In genomic region chr6:24876496-24877465, GRCh38 we compare ENCODE assay signal across 14 cellular contexts. TPM values are rescaled to one million over a fixed set of nuclear protein-coding genes. Genes with fewer than 3 reads are reported as not detected.
A peak's percentile ranks its signal among the peaks of the same experiment; 100 is the strongest.
DNase-seq lines count a peak whose midpoint lies in the region; ATAC-seq and TF ChIP-seq lines count a peak whose summit lies in the region.
"Had no signal": no experiment of that assay in that cellular context is flagged by ENCODE, and none has a peak within 500 bp of the region (broad histone marks: within the 10 kb centered on the region; RNA-seq: fewer than 3 reads in every experiment).

No MANE protein-coding gene starts in this region.

- H3K36me3 Mint-ChIP-seq in activated CD4-positive, alpha-beta memory T cell treated with anti-CD3 and anti-CD28 coated beads for 36 hours = peaks cover 69% of the 10 kb centered on the region
- H3K36me3 Mint-ChIP-seq in activated CD4-positive, alpha-beta memory T cell treated with anti-CD3 and anti-CD28 coated beads, Interleukin-2, amount 10 ng/mL, durations not matched to agents 7 days and 5 days (ENCODE audit: low read depth) = peaks cover 92% of the 10 kb centered on the region
- H3K36me3 Mint-ChIP-seq in activated naive CD8-positive, alpha-beta T cell treated with anti-CD3 and anti-CD28 coated beads, Interleukin-2, amount 10 ng/mL, durations not matched to agents 7 days and 5 days = peaks cover 87% of the 10 kb centered on the region

- no peaks in the 10 kb centered on the region for H3K36me3 ChIP-seq in upper lobe of right lung
- H3K36me3 ChIP-seq: MG63 had no signal

- in situ Hi-C loops in GM13977 (cut with MboI; ENCODE audit: low pct_unique_long_range_greater_than_20kb, low sequenced_read_pairs, unreplicated experiment) = no loop called here

- POLR2A ChIA-PET in activated CD4-positive, alpha-beta memory T cell treated with anti-CD3 and anti-CD28 coated beads for 36 hours (lab: Charles Lee) = no interaction called here
- POLR2A ChIA-PET in activated CD4-positive, alpha-beta memory T cell treated with anti-CD3 and anti-CD28 coated beads, Interleukin-2, amount 10 ng/mL, durations not matched to agents 7 days and 5 days (lab: Charles Lee) = interaction anchor here (1.2 kb wide), 1 partner anchor 150 kb away, joined by 3 read pairs; no protein-coding TSS in a partner anchor
- POLR2A ChIA-PET in activated naive CD8-positive, alpha-beta T cell treated with anti-CD3 and anti-CD28 coated beads, Interleukin-2, amount 10 ng/mL, durations not matched to agents 7 days and 5 days (lab: Charles Lee) = no interaction called here

- H3K27ac ChIP-seq in upper lobe of right lung = no peak overlapping the region
- H3K27ac ChIP-seq: esophagus muscularis mucosa, skin epidermis had no signal

- H3K9me3 ChIP-seq in upper lobe of right lung = no peaks in the 10 kb centered on the region
- H3K9me3 ChIP-seq: MG63 had no signal

- H3K4me3 ChIP-seq in upper lobe of right lung = no peak overlapping the region
- H3K4me3 ChIP-seq: esophagus muscularis mucosa, MG63, skin epidermis had no signal

- H3K9me3 Mint-ChIP-seq in activated CD4-positive, alpha-beta memory T cell treated with anti-CD3 and anti-CD28 coated beads for 36 hours = peaks cover 22% of the 10 kb centered on the region
- H3K9me3 Mint-ChIP-seq in activated CD4-positive, alpha-beta memory T cell treated with anti-CD3 and anti-CD28 coated beads, Interleukin-2, amount 10 ng/mL, durations not matched to agents 7 days and 5 days = peaks cover 19% of the 10 kb centered on the region
- H3K9me3 Mint-ChIP-seq in activated naive CD8-positive, alpha-beta T cell treated with anti-CD3 and anti-CD28 coated beads, Interleukin-2, amount 10 ng/mL, durations not matched to agents 7 days and 5 days = peaks cover 15% of the 10 kb centered on the region

- H3K27me3 ChIP-seq in upper lobe of right lung = no peaks in the 10 kb centered on the region
- H3K27me3 ChIP-seq: esophagus muscularis mucosa, MG63 had no signal

- no peaks in the 10 kb centered on the region for H3K27me3 Mint-ChIP-seq in activated CD4-positive, alpha-beta memory T cell treated with anti-CD3 and anti-CD28 coated beads for 36 hours
- no peaks in the 10 kb centered on the region for H3K27me3 Mint-ChIP-seq in activated CD4-positive, alpha-beta memory T cell treated with anti-CD3 and anti-CD28 coated beads, Interleukin-2, amount 10 ng/mL, durations not matched to agents 7 days and 5 days
- H3K27me3 Mint-ChIP-seq in activated naive CD8-positive, alpha-beta T cell treated with anti-CD3 and anti-CD28 coated beads, Interleukin-2, amount 10 ng/mL, durations not matched to agents 7 days and 5 days = no peaks in the 10 kb centered on the region
- H3K27me3 Mint-ChIP-seq: activated CD8-positive, alpha-beta memory T cell treated with anti-CD3 and anti-CD28 coated beads, Interleukin-2, amount 10 ng/mL, durations not matched to agents 7 days and 5 days had no signal

- CTCF ChIA-PET in activated CD4-positive, alpha-beta memory T cell treated with anti-CD3 and anti-CD28 coated beads for 36 hours (lab: Charles Lee) = interaction anchor here (0.7 to 1.3 kb wide), 8 partner anchors 8 to 137 kb away, joined by 3 to 5 read pairs (median 4); no protein-coding TSS in a partner anchor
- CTCF ChIA-PET in activated CD4-positive, alpha-beta memory T cell treated with anti-CD3 and anti-CD28 coated beads, Interleukin-2, amount 10 ng/mL, durations not matched to agents 7 days and 5 days (lab: Charles Lee) = interaction anchor here (1.5 kb wide), 1 partner anchor 115 kb away, joined by 3 read pairs; no protein-coding TSS in a partner anchor

- no peak overlapping the region for H3K4me3 Mint-ChIP-seq in activated CD4-positive, alpha-beta memory T cell treated with anti-CD3 and anti-CD28 coated beads for 36 hours
- H3K4me3 Mint-ChIP-seq in activated CD4-positive, alpha-beta memory T cell treated with anti-CD3 and anti-CD28 coated beads, Interleukin-2, amount 10 ng/mL, durations not matched to agents 7 days and 5 days = no peak overlapping the region
- H3K4me3 Mint-ChIP-seq in activated naive CD8-positive, alpha-beta T cell treated with anti-CD3 and anti-CD28 coated beads, Interleukin-2, amount 10 ng/mL, durations not matched to agents 7 days and 5 days = no peak overlapping the region
- H3K4me3 Mint-ChIP-seq: activated CD8-positive, alpha-beta memory T cell treated with anti-CD3 and anti-CD28 coated beads, Interleukin-2, amount 10 ng/mL, durations not matched to agents 7 days and 5 days had no signal

- peaks cover 63% of the 10 kb centered on the region for H3K4me1 Mint-ChIP-seq in activated CD4-positive, alpha-beta memory T cell treated with anti-CD3 and anti-CD28 coated beads for 36 hours (ENCODE audit: low read depth)
- peaks cover 30% of the 10 kb centered on the region for H3K4me1 Mint-ChIP-seq in activated CD4-positive, alpha-beta memory T cell treated with anti-CD3 and anti-CD28 coated beads, Interleukin-2, amount 10 ng/mL, durations not matched to agents 7 days and 5 days
- H3K4me1 Mint-ChIP-seq in activated naive CD8-positive, alpha-beta T cell treated with anti-CD3 and anti-CD28 coated beads, Interleukin-2, amount 10 ng/mL, durations not matched to agents 7 days and 5 days = peaks cover 20% of the 10 kb centered on the region

- intact Hi-C loops in activated CD4-positive, alpha-beta memory T cell treated with anti-CD3 and anti-CD28 coated beads for 36 hours (cut with micrococcal nuclease) = no loop called here
- intact Hi-C loops in upper lobe of right lung (cut with DNase I) = no loop called here

- TF ChIP-seq CTCF in upper lobe of right lung (IDR thresholded peaks at IDR 0.05) = no peak
- TF ChIP-seq CTCF in GM13977 (IDR thresholded peaks at IDR 0.05; ENCODE audit: extremely low read depth, insufficient read depth, missing control alignments) = no peak

- no peaks in the 10 kb centered on the region for H3K4me1 ChIP-seq in upper lobe of right lung
- H3K4me1 ChIP-seq: esophagus muscularis mucosa had no signal

- ATAC-seq in activated naive CD8-positive, alpha-beta T cell treated with anti-CD3 and anti-CD28 coated beads, Interleukin-2, amount 10 ng/mL, durations not matched to agents 7 days and 5 days (ENCODE audit: low read depth) = no peak
- peak; percentile 71 for ATAC-seq in upper lobe of right lung
- ATAC-seq in GM18511 (IDR thresholded peaks at IDR 0.05; ENCODE audit: unreplicated experiment) = no peak
- ATAC-seq: activated CD8-positive, alpha-beta memory T cell treated with anti-CD3 and anti-CD28 coated beads, Interleukin-2, amount 10 ng/mL, durations not matched to agents 7 days and 5 days had no signal

- DNase-seq in activated CD4-positive, alpha-beta memory T cell treated with anti-CD3 and anti-CD28 coated beads for 36 hours = no peak
- DNase-seq in activated CD4-positive, alpha-beta memory T cell treated with anti-CD3 and anti-CD28 coated beads, Interleukin-2, amount 10 ng/mL, durations not matched to agents 7 days and 5 days = no peak
- DNase-seq in activated naive CD8-positive, alpha-beta T cell treated with anti-CD3 and anti-CD28 coated beads, Interleukin-2, amount 10 ng/mL, durations not matched to agents 7 days and 5 days = no peak
- DNase-seq in kidney tubule cell (ENCODE audit: low spot score) (peak; percentile 61), upper lobe of right lung (no peak), GM13977 (ENCODE audit: low spot score) (no peak), NOMO-1 treated with DMSO at 0.1 percent for 48 hours (lab: John Stamatoyannopoulos, UW; ENCODE audit: unreplicated experiment) (no peak)
- DNase-seq: activated CD8-positive, alpha-beta memory T cell treated with anti-CD3 and anti-CD28 coated beads, Interleukin-2, amount 10 ng/mL, durations not matched to agents 7 days and 5 days; MG63; occipital lobe; T-helper 9 cell had no signal

- peak overlapping the region; percentile 30 for H3K27ac Mint-ChIP-seq in activated CD4-positive, alpha-beta memory T cell treated with anti-CD3 and anti-CD28 coated beads for 36 hours
- H3K27ac Mint-ChIP-seq in activated CD4-positive, alpha-beta memory T cell treated with anti-CD3 and anti-CD28 coated beads, Interleukin-2, amount 10 ng/mL, durations not matched to agents 7 days and 5 days = no peak overlapping the region
- peak overlapping the region; percentile 4 for H3K27ac Mint-ChIP-seq in activated naive CD8-positive, alpha-beta T cell treated with anti-CD3 and anti-CD28 coated beads, Interleukin-2, amount 10 ng/mL, durations not matched to agents 7 days and 5 days
- H3K27ac Mint-ChIP-seq: activated CD8-positive, alpha-beta memory T cell treated with anti-CD3 and anti-CD28 coated beads, Interleukin-2, amount 10 ng/mL, durations not matched to agents 7 days and 5 days had no signal

RNA-seq across cellular contexts. Expression of gene RIPOR2, which starts 59.0 kb away (rescaled TPM):
- 10 to 100 TPM; 64.5 to 68.7 TPM for total RNA-seq in activated CD4-positive, alpha-beta memory T cell treated with anti-CD3 and anti-CD28 coated beads for 36 hours
- 100 to 1,000 TPM; 234 to 240 TPM for total RNA-seq in activated CD4-positive, alpha-beta memory T cell treated with anti-CD3 and anti-CD28 coated beads, Interleukin-2, amount 10 ng/mL, durations not matched to agents 7 days and 5 days
- 100 to 1,000 TPM; 181 to 195 TPM for total RNA-seq in activated naive CD8-positive, alpha-beta T cell treated with anti-CD3 and anti-CD28 coated beads, Interleukin-2, amount 10 ng/mL, durations not matched to agents 7 days and 5 days
- total RNA-seq in upper lobe of right lung = 25.6 TPM
